In the genomic region with DNA sequence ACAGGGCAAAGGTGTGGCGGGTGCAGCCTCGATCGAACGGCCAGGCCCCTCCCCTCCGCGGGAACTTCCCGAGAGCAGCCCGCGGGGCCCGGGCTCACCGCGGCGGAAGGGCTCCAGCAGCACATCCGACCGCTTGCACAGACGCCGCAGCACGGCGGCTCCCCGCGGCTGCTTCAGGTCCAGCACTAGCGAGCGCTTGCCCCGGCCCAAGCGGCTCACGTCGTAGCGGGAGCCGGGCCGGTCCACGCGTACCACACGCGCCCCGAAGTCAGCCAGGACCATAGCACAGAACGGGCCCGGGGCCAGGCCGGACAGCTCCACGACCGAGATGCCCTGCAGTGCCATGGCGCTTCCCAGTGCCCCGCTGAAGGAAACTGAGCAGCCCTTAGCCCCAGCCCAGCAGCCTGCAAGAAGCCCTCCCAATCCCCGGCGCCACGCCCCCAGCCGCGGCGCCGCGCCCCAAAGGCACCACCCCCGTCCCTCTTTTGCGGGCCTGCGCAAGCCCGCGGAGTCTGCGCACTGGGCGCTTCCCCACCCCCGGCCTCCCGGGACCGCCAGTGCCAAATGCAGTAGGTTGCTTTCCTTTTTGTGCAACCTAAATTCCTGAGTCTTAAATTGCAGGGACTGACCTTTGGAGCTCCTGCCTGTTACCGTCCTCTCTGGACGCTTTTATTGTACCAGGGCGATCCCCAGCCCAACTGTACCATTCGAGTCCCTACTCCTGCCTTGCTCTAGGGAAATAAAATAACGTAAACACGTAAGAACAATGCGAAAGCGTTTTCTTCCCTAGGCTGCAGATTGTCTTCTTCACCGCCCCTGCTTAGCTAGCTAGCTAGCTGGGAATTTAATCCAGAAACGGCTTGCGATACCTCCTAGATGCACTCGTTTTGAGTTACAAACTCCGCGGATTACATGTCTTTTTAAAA, we compare ENCODE assay signal across 1 cellular context.
TF ChIP-seq lines count a peak whose summit lies in the region.

A gene (minus strand): TSS at position 376 of the 926 bp plus-strand sequence. CDS start 31 bp downstream, at position 345.

TF ChIP-seq in K562, 482 proteins besides CTCF, POLR2A, EP300 and RAD21 (continued from another document and continues in another):
- TF ChIP-seq SOX6 (IDR thresholded peaks at IDR 0.05) = peak; percentile 15; the same call in 1 of the 2 replicates
- peak; percentile 8 to 40; a peak in 2 of 4 replicates for TF ChIP-seq SIN3A (IDR thresholded peaks at IDR 0.05; ENCODE audit: borderline replicate concordance in 2 of 2, control insufficient read depth in 1 of 2, low read depth in 2 of 2, low read length in 2 of 2)
- TF ChIP-seq GATAD2A (IDR thresholded peaks at IDR 0.05) = no peak
- peak; percentile 53 for TF ChIP-seq CHD1 (IDR thresholded peaks at IDR 0.05; ENCODE audit: low read length)
- peak in 1 of 2 experiments; percentile 61; a peak in 1 of 3 replicates for TF ChIP-seq CBX3 (IDR thresholded peaks at IDR 0.05; ENCODE audit: borderline replicate concordance in 1 of 2, low read length in 2 of 2)
- TF ChIP-seq POLR2B (IDR thresholded peaks at IDR 0.05; ENCODE audit: low read depth, partially characterized antibody) = peak; percentile 79
- TF ChIP-seq CSDE1 (IDR thresholded peaks at IDR 0.05) = 0 out of 4 replicates have a peak, but pooled peaks of 1 of the 2 experiments have one; percentile 32
- TF ChIP-seq, protein P1, sequence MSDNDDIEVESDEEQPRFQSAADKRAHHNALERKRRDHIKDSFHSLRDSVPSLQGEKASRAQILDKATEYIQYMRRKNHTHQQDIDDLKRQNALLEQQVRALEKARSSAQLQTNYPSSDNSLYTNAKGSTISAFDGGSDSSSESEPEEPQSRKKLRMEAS (CRISPR knock-in tag; IDR thresholded peaks at IDR 0.05) = peak; percentile 83
- peak; percentile 95; the same call in 1 of the 2 replicates for TF ChIP-seq TGIF2 (CRISPR knock-in tag; IDR thresholded peaks at IDR 0.05)
- no peak for TF ChIP-seq SMAD3 (CRISPR knock-in tag; conservative IDR thresholded peaks at IDR 0.05)
- peak; percentile 56; the same call in 1 of the 2 replicates for TF ChIP-seq NR2C2 (CRISPR knock-in tag; IDR thresholded peaks at IDR 0.05)
- peak; percentile 46; the same call in 1 of the 2 replicates for TF ChIP-seq NR2C2 (tag; IDR thresholded peaks at IDR 0.05)
- TF ChIP-seq MTA3 (IDR thresholded peaks at IDR 0.05; ENCODE audit: borderline replicate concordance) = peak; percentile 88
- peak; percentile 86 for TF ChIP-seq CCNT2 (IDR thresholded peaks at IDR 0.05; ENCODE audit: borderline replicate concordance, extremely low read depth, insufficient read length, low read depth, low read length)
- TF ChIP-seq, protein P2, sequence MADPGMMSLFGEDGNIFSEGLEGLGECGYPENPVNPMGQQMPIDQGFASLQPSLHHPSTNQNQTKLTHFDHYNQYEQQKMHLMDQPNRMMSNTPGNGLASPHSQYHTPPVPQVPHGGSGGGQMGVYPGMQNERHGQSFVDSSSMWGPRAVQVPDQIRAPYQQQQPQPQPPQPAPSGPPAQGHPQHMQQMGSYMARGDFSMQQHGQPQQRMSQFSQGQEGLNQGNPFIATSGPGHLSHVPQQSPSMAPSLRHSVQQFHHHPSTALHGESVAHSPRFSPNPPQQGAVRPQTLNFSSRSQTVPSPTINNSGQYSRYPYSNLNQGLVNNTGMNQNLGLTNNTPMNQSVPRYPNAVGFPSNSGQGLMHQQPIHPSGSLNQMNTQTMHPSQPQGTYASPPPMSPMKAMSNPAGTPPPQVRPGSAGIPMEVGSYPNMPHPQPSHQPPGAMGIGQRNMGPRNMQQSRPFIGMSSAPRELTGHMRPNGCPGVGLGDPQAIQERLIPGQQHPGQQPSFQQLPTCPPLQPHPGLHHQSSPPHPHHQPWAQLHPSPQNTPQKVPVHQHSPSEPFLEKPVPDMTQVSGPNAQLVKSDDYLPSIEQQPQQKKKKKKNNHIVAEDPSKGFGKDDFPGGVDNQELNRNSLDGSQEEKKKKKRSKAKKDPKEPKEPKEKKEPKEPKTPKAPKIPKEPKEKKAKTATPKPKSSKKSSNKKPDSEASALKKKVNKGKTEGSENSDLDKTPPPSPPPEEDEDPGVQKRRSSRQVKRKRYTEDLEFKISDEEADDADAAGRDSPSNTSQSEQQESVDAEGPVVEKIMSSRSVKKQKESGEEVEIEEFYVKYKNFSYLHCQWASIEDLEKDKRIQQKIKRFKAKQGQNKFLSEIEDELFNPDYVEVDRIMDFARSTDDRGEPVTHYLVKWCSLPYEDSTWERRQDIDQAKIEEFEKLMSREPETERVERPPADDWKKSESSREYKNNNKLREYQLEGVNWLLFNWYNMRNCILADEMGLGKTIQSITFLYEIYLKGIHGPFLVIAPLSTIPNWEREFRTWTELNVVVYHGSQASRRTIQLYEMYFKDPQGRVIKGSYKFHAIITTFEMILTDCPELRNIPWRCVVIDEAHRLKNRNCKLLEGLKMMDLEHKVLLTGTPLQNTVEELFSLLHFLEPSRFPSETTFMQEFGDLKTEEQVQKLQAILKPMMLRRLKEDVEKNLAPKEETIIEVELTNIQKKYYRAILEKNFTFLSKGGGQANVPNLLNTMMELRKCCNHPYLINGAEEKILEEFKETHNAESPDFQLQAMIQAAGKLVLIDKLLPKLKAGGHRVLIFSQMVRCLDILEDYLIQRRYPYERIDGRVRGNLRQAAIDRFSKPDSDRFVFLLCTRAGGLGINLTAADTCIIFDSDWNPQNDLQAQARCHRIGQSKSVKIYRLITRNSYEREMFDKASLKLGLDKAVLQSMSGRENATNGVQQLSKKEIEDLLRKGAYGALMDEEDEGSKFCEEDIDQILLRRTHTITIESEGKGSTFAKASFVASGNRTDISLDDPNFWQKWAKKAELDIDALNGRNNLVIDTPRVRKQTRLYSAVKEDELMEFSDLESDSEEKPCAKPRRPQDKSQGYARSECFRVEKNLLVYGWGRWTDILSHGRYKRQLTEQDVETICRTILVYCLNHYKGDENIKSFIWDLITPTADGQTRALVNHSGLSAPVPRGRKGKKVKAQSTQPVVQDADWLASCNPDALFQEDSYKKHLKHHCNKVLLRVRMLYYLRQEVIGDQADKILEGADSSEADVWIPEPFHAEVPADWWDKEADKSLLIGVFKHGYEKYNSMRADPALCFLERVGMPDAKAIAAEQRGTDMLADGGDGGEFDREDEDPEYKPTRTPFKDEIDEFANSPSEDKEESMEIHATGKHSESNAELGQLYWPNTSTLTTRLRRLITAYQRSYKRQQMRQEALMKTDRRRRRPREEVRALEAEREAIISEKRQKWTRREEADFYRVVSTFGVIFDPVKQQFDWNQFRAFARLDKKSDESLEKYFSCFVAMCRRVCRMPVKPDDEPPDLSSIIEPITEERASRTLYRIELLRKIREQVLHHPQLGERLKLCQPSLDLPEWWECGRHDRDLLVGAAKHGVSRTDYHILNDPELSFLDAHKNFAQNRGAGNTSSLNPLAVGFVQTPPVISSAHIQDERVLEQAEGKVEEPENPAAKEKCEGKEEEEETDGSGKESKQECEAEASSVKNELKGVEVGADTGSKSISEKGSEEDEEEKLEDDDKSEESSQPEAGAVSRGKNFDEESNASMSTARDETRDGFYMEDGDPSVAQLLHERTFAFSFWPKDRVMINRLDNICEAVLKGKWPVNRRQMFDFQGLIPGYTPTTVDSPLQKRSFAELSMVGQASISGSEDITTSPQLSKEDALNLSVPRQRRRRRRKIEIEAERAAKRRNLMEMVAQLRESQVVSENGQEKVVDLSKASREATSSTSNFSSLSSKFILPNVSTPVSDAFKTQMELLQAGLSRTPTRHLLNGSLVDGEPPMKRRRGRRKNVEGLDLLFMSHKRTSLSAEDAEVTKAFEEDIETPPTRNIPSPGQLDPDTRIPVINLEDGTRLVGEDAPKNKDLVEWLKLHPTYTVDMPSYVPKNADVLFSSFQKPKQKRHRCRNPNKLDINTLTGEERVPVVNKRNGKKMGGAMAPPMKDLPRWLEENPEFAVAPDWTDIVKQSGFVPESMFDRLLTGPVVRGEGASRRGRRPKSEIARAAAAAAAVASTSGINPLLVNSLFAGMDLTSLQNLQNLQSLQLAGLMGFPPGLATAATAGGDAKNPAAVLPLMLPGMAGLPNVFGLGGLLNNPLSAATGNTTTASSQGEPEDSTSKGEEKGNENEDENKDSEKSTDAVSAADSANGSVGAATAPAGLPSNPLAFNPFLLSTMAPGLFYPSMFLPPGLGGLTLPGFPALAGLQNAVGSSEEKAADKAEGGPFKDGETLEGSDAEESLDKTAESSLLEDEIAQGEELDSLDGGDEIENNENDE (IDR thresholded peaks at IDR 0.05; ENCODE audit: low read depth, low read length) = no peak
- TF ChIP-seq MED1 (CRISPR knock-in tag; IDR thresholded peaks at IDR 0.05; ENCODE audit: borderline replicate concordance) = no peak
- peak; percentile 64; the same call in 1 of the 2 replicates for TF ChIP-seq ZBTB7A (IDR thresholded peaks at IDR 0.05; ENCODE audit: borderline replicate concordance, control insufficient read depth, low read depth, low read length)
- TF ChIP-seq POLR2AphosphoS5 (IDR thresholded peaks at IDR 0.05; ENCODE audit: control insufficient read depth, insufficient read depth, low read depth, low read length) = peak; percentile 55; the same call in 1 of the 2 replicates
- TF ChIP-seq MBD2 (IDR thresholded peaks at IDR 0.05; ENCODE audit: borderline replicate concordance, low read depth) = peak; percentile 56; the same call in 1 of the 2 replicates
- TF ChIP-seq OTX1 (CRISPR knock-in tag; IDR thresholded peaks at IDR 0.05) = peak; percentile 8; the same call in 1 of the 2 replicates
- 0 out of 4 replicates have a peak, but pooled peaks of 1 of the 2 experiments have one; percentile 36 for TF ChIP-seq KDM4B (IDR thresholded peaks at IDR 0.05; ENCODE audit: borderline replicate concordance in 2 of 2, low read depth in 1 of 2)
- TF ChIP-seq PHB (CRISPR knock-in tag; IDR thresholded peaks at IDR 0.05) = peak; percentile 35; the same call in 1 of the 2 replicates
- peak; percentile 80 for TF ChIP-seq EGR1 (conservative IDR thresholded peaks at IDR 0.05)
- peak; percentile 69 for TF ChIP-seq PHF20 (IDR thresholded peaks at IDR 0.05; ENCODE audit: partially characterized antibody)
- TF ChIP-seq, protein P3, sequence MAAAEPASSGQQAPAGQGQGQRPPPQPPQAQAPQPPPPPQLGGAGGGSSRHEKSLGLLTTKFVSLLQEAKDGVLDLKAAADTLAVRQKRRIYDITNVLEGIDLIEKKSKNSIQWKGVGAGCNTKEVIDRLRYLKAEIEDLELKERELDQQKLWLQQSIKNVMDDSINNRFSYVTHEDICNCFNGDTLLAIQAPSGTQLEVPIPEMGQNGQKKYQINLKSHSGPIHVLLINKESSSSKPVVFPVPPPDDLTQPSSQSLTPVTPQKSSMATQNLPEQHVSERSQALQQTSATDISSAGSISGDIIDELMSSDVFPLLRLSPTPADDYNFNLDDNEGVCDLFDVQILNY (CRISPR knock-in tag; IDR thresholded peaks at IDR 0.05) = no peak
- no peak for TF ChIP-seq NEUROD1 (IDR thresholded peaks at IDR 0.05; ENCODE audit: borderline replicate concordance, low read depth, low read length, partially characterized antibody)
- TF ChIP-seq, protein P4, sequence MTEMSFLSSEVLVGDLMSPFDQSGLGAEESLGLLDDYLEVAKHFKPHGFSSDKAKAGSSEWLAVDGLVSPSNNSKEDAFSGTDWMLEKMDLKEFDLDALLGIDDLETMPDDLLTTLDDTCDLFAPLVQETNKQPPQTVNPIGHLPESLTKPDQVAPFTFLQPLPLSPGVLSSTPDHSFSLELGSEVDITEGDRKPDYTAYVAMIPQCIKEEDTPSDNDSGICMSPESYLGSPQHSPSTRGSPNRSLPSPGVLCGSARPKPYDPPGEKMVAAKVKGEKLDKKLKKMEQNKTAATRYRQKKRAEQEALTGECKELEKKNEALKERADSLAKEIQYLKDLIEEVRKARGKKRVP (CRISPR knock-in tag; IDR thresholded peaks at IDR 0.05) = 0 out of 2 replicates have a peak, but pooled peaks have one; percentile 27
- TF ChIP-seq RBM22 (IDR thresholded peaks at IDR 0.05; ENCODE audit: low read depth, low read length, poor library complexity, severe bottlenecking) = peak; percentile 42
- TF ChIP-seq TBP (optimal IDR thresholded peaks at IDR 0.05; ENCODE audit: low read depth, low read length) = peak; percentile 57
- TF ChIP-seq, protein P5, sequence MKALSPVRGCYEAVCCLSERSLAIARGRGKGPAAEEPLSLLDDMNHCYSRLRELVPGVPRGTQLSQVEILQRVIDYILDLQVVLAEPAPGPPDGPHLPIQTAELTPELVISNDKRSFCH (CRISPR knock-in tag; IDR thresholded peaks at IDR 0.05) = no peak
- TF ChIP-seq, protein P5 (tag; IDR thresholded peaks at IDR 0.05) = 0 out of 2 replicates have a peak, but pooled peaks have one; percentile 26
- 0 out of 4 replicates have a peak, but pooled peaks of 1 of the 2 experiments have one; percentile 48 for TF ChIP-seq TEAD1 (CRISPR knock-in tag; IDR thresholded peaks at IDR 0.05)
- TF ChIP-seq ZNF41 (CRISPR knock-in tag; conservative IDR thresholded peaks at IDR 0.05) = no peak
- TF ChIP-seq SIRT6 (IDR thresholded peaks at IDR 0.05; ENCODE audit: low read depth, low read length) = no peak
- TF ChIP-seq, protein P6, sequence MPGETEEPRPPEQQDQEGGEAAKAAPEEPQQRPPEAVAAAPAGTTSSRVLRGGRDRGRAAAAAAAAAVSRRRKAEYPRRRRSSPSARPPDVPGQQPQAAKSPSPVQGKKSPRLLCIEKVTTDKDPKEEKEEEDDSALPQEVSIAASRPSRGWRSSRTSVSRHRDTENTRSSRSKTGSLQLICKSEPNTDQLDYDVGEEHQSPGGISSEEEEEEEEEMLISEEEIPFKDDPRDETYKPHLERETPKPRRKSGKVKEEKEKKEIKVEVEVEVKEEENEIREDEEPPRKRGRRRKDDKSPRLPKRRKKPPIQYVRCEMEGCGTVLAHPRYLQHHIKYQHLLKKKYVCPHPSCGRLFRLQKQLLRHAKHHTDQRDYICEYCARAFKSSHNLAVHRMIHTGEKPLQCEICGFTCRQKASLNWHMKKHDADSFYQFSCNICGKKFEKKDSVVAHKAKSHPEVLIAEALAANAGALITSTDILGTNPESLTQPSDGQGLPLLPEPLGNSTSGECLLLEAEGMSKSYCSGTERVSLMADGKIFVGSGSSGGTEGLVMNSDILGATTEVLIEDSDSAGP (CRISPR knock-in tag; IDR thresholded peaks at IDR 0.05) = 0 out of 2 replicates have a peak, but pooled peaks have one; percentile 15
- TF ChIP-seq, protein P7, sequence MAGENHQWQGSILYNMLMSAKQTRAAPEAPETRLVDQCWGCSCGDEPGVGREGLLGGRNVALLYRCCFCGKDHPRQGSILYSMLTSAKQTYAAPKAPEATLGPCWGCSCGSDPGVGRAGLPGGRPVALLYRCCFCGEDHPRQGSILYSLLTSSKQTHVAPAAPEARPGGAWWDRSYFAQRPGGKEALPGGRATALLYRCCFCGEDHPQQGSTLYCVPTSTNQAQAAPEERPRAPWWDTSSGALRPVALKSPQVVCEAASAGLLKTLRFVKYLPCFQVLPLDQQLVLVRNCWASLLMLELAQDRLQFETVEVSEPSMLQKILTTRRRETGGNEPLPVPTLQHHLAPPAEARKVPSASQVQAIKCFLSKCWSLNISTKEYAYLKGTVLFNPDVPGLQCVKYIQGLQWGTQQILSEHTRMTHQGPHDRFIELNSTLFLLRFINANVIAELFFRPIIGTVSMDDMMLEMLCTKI (IDR thresholded peaks at IDR 0.05; ENCODE audit: partially characterized antibody) = no peak
